In genomic region chr7:77904252-77904651, GRCh38 we compare ENCODE assay signal across 19 cellular contexts.
DNase-seq lines count a peak whose midpoint lies in the region; ATAC-seq, FAIRE-seq and TF ChIP-seq lines count a peak whose summit lies in the region.
"Had no signal": no experiment of that assay in that cellular context is flagged by ENCODE, and none has a peak within 500 bp of the region (broad histone marks: within the 10 kb centered on the region; RNA-seq: fewer than 3 reads in every experiment).

No MANE protein-coding gene starts in this region.

- H2BK20ac ChIP-seq in H9 (ENCODE audit: low read depth, low read length, poor library complexity, severe bottlenecking): no peak overlapping the region

- H4K5ac ChIP-seq in H9 (ENCODE audit: insufficient read length, low read depth, low read length): no peak overlapping the region

- H3F3A ChIP-seq in DOHH2 (ENCODE audit: control insufficient read depth, insufficient read depth): peaks cover 47% of the 10 kb centered on the region

- H3K9me3 Mint-ChIP-seq in H9 (no peaks in the 10 kb centered on the region), memory B cell (no peaks in the 10 kb centered on the region)

- peak overlapping the region; percentile 16 for H3K23ac ChIP-seq in H9 (ENCODE audit: insufficient read length, low read depth, low read length)

- H3K27ac Mint-ChIP-seq in H9: 0 out of 7 replicates have a peak overlapping the region, but pooled peaks of 1 of the 3 experiments have one; percentile 27
- peak overlapping the region; percentile 57 for H3K27ac Mint-ChIP-seq in T-helper 17 cell
- H3K27ac Mint-ChIP-seq in memory B cell: peak overlapping the region; percentile 56

- no peak overlapping the region for H3K4ac ChIP-seq in H9 (ENCODE audit: low read depth, low read length)

- H3K36me3 Mint-ChIP-seq in H9 (ENCODE audit: insufficient read depth in 1 of 3, low read depth in 3 of 3) (no peaks in the 10 kb centered on the region), T-helper 17 cell (ENCODE audit: low read depth) (peaks cover 4% of the 10 kb centered on the region), memory B cell (peaks cover 11% of the 10 kb centered on the region)

- WGBS in H9 (ENCODE audit: extremely low coverage, insufficient read length, low lambda C conversion rate): no CpG with 5 or more reads among the region's 2 CpGs
- 97 to 98% (median 97%) methylated on average over 2 of the region's 2 CpGs for WGBS in ovary, 3 donors

- H3K79me1 ChIP-seq in H9 (ENCODE audit: insufficient read depth, low read depth, low read length, poor library complexity, severe bottlenecking): no peaks in the 10 kb centered on the region

- H4K91ac ChIP-seq in H9 (ENCODE audit: insufficient read length, low read depth, low read length): no peak overlapping the region

- peak overlapping the region; percentile 69; the same call in 1 of the 2 replicates for H3K4me3 ChIP-seq in DOHH2 (ENCODE audit: low read length)
- H3K4me3 ChIP-seq in ovary: no peak overlapping the region
- H3K4me3 ChIP-seq: Peyer's patch had no signal

- peaks cover 9% of the 10 kb centered on the region for H3K79me2 ChIP-seq in DOHH2 (ENCODE audit: control insufficient read depth, low read length)
- H3K79me2 ChIP-seq in H9 (ENCODE audit: insufficient read depth, low read length): no peaks in the 10 kb centered on the region

- no peak overlapping the region for H2BK5ac ChIP-seq in H9 (ENCODE audit: insufficient read length, low read length)

- peaks cover 74% of the 10 kb centered on the region for H3K4me1 ChIP-seq in DOHH2 (ENCODE audit: control insufficient read depth, low read length)
- no peaks in the 10 kb centered on the region for H3K4me1 ChIP-seq in H9 (ENCODE audit: insufficient read depth, low read length)
- H3K4me1 ChIP-seq in ovary (ENCODE audit: insufficient read depth): no peaks in the 10 kb centered on the region
- H3K4me1 ChIP-seq: Peyer's patch had no signal

- TF ChIP-seq EP300 in ovary (IDR thresholded peaks at IDR 0.05): no peak

- H3K9me2 ChIP-seq in DOHH2 (replicated peaks; ENCODE audit: control insufficient read depth, low read length): no peaks in the 10 kb centered on the region

- H3K56ac ChIP-seq in H9 (ENCODE audit: insufficient read length, low read depth, low read length): no peak overlapping the region

- no peak overlapping the region for H3K14ac ChIP-seq in H9 (ENCODE audit: insufficient read depth, low read length)

- no peak overlapping the region for H3T11ph ChIP-seq in H9 (ENCODE audit: low read length)

- ATAC-seq in T-helper 17 cell (no peak), memory B cell (ENCODE audit: low read depth) (no peak), GM18867 (IDR thresholded peaks at IDR 0.05; ENCODE audit: unreplicated experiment) (no peak)

- no peak overlapping the region for H3K9ac ChIP-seq in H9 (ENCODE audit: extremely low read depth, insufficient read length, low read length)
- H3K9ac ChIP-seq: KMS-11 had no signal

- H2AFZ ChIP-seq in H9 (ENCODE audit: low read length): no peak overlapping the region

- no peak overlapping the region for H3K18ac ChIP-seq in H9 (ENCODE audit: insufficient read length, low read depth, low read length)

- DNase-seq in H9 (no peak), T-helper 17 cell (no peak), memory B cell (ENCODE audit: low spot score in 2 of 2) (no peak), urothelium cell line (ENCODE audit: low spot score) (no peak), GM12891 (ENCODE audit: insufficient read length, low spot score) (no peak), ovary (no peak)
- DNase-seq: C1 segment of cervical spinal cord, MM.1S, NCI-H1105 treated with DMSO at 0.1 percent for 48 hours, NCI-H1930, NCI-H2171, NCI-H446 treated with DMSO at 0.1 percent for 48 hours, NCI-H774, Peyer's patch, SHP77 had no signal

- H3K4me2 ChIP-seq in DOHH2 (ENCODE audit: low read length): peak overlapping the region; percentile 69
- no peak overlapping the region for H3K4me2 ChIP-seq in H9 (ENCODE audit: insufficient read depth, insufficient read length, low read length)
- H3K4me2 ChIP-seq: KMS-11 had no signal

- H2BK15ac ChIP-seq in H9 (ENCODE audit: low read depth, low read length): no peak overlapping the region

- TF ChIP-seq CTCF in DOHH2 (IDR thresholded peaks at IDR 0.05; ENCODE audit: low read depth, low read length, poor library complexity, severe bottlenecking): no peak
- no peak for TF ChIP-seq CTCF in H9 (conservative IDR thresholded peaks at IDR 0.05)
- no peak for TF ChIP-seq CTCF in ovary (IDR thresholded peaks at IDR 0.05)

- no peaks in the 10 kb centered on the region for H3K9me3 ChIP-seq in DOHH2 (ENCODE audit: control insufficient read depth, insufficient read depth, low read length)
- H3K9me3 ChIP-seq in H9 (ENCODE audit: control insufficient read depth, low read depth, low read length): no peaks in the 10 kb centered on the region
- no peaks in the 10 kb centered on the region for H3K9me3 ChIP-seq in T-helper 17 cell (ENCODE audit: control insufficient read depth, low read length, poor library complexity, severe bottlenecking)
- H3K9me3 ChIP-seq in ovary: no peaks in the 10 kb centered on the region
- H3K9me3 ChIP-seq: Peyer's patch had no signal

- H3K4me3 Mint-ChIP-seq in H9: no peak overlapping the region
- no peak overlapping the region for H3K4me3 Mint-ChIP-seq in T-helper 17 cell
- H3K4me3 Mint-ChIP-seq in memory B cell: no peak overlapping the region

- no peak overlapping the region for H2BK120ac ChIP-seq in H9 (ENCODE audit: low read depth, low read length, poor library complexity, severe bottlenecking)

- FAIRE-seq in urothelium cell line (lab: Jason Lieb, UNC): no peak
- FAIRE-seq in GM12891 (lab: Jason Lieb, UNC): no peak
- FAIRE-seq: G401.6 had no signal

- H3K27me3 ChIP-seq in DOHH2 (ENCODE audit: control insufficient read depth, low read length) (no peaks in the 10 kb centered on the region), H9 (ENCODE audit: insufficient read depth, low read length) (no peaks in the 10 kb centered on the region), ovary (no peaks in the 10 kb centered on the region)
- H3K27me3 ChIP-seq: Peyer's patch had no signal

- H4K20me1 ChIP-seq in DOHH2 (ENCODE audit: control insufficient read depth, insufficient read depth, low read depth, low read length): no peaks in the 10 kb centered on the region
- no peaks in the 10 kb centered on the region for H4K20me1 ChIP-seq in H9 (ENCODE audit: control insufficient read depth, insufficient read depth, insufficient read length)

- 0 out of 4 replicates have a peak, but pooled peaks cover 0 to under 1% of the 10 kb centered on the region in 2 experiments for H3K4me1 Mint-ChIP-seq in H9
- peaks cover 24% of the 10 kb centered on the region for H3K4me1 Mint-ChIP-seq in T-helper 17 cell
- peaks cover 28% of the 10 kb centered on the region for H3K4me1 Mint-ChIP-seq in memory B cell

- no peak overlapping the region for H2BK12ac ChIP-seq in H9 (ENCODE audit: insufficient read length, low read depth, low read length)

- peaks cover 51% of the 10 kb centered on the region for H3K36me3 ChIP-seq in DOHH2 (ENCODE audit: control insufficient read depth, low read length)
- no peaks in the 10 kb centered on the region for H3K36me3 ChIP-seq in ovary

- H3K27ac ChIP-seq in DOHH2 (ENCODE audit: low read depth, low read length) (peak overlapping the region; percentile 98), H9 (ENCODE audit: insufficient read length, low read depth, low read length) (no peak overlapping the region), ovary (no peak overlapping the region)
- H3K27ac ChIP-seq: KMS-11, Peyer's patch had no signal

- H2AK5ac ChIP-seq in H9 (ENCODE audit: insufficient read length, low read length): no peak overlapping the region

- H3K27me3 Mint-ChIP-seq in H9 (ENCODE audit: low read depth): no peaks in the 10 kb centered on the region
- no peaks in the 10 kb centered on the region for H3K27me3 Mint-ChIP-seq in T-helper 17 cell
- H3K27me3 Mint-ChIP-seq in memory B cell: no peaks in the 10 kb centered on the region

- TF ChIP-seq POLR2A in GM12891 (IDR thresholded peaks at IDR 0.05; ENCODE audit: low read depth, low read length) (no peak), ovary (IDR thresholded peaks at IDR 0.05) (no peak)

- H3K23me2 ChIP-seq in H9 (ENCODE audit: insufficient read length, low read depth, low read length, poor library complexity, severe bottlenecking): no peaks in the 10 kb centered on the region

- H4K8ac ChIP-seq in H9 (replicated peaks; ENCODE audit: insufficient read length, low read depth, low read length): no peak overlapping the region

- intact Hi-C loops in ovary (cut with DNase I): no loop called here

TF ChIP-seq in GM12891, 5 proteins besides CTCF, POLR2A, EP300 and RAD21:
- TF ChIP-seq PAX5 (IDR thresholded peaks at IDR 0.05; ENCODE audit: insufficient read depth, low read length, severe bottlenecking) (no peak), TAF1 (IDR thresholded peaks at IDR 0.05; ENCODE audit: low read depth, low read length) (no peak), POU2F2 (IDR thresholded peaks at IDR 0.05; ENCODE audit: low read depth, low read length) (no peak), POLR2AphosphoS5 (IDR thresholded peaks at IDR 0.05; ENCODE audit: low read depth, low read length) (no peak), SPI1 (IDR thresholded peaks at IDR 0.05; ENCODE audit: low read depth, low read length) (no peak)
